In the genomic region with DNA sequence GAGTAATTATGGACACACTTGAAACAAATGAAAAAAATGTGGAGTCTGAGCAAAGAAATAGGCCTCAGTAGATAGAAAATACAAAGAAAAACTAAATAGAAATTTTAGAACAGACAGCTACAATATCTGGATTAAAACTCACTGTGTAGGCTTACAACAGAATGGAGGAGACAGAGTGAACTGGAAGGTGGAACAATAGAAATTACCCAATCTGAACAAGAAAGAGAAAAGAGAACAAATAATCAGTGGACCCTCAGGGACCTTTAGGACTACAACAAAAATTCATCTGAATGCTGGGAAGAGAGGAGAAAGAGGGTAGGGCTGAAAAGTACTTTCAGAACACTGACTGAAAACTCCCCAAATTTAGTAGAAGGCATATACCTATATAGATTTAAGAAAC, we compare ENCODE assay signal across 27 cellular contexts.
"Had no signal": no experiment of that assay in that cellular context is flagged by ENCODE, and none has a peak within 500 bp of the region (broad histone marks: within the 10 kb centered on the region; RNA-seq: fewer than 3 reads in every experiment).

No MANE protein-coding gene starts in this region.

- H3K4me1 ChIP-seq: ascending aorta, body of pancreas had no signal

- H3K4me3 ChIP-seq: ascending aorta, body of pancreas, K562, SK-N-MC had no signal

- H3K4me3 Mint-ChIP-seq: activated CD4-positive, alpha-beta T cell treated with anti-CD3 and anti-CD28 coated beads, Interleukin-2, amount 10 ng/mL, durations not matched to agents 24 days and 14 days; activated CD8-positive, alpha-beta memory T cell treated with anti-CD3 and anti-CD28 coated beads, Interleukin-2, amount 10 ng/mL, durations not matched to agents 7 days and 5 days; activated naive CD8-positive, alpha-beta T cell treated with anti-CD3 and anti-CD28 coated beads, Interleukin-2, amount 50 U/mL, for 24 hours; activated T-cell treated with anti-CD3 and anti-CD28 coated beads, Interleukin-2, amount 50 U/mL, for 24 hours; activated T-helper 1 cell treated with anti-CD3 and anti-CD28 coated beads, Interleukin-12 subunit alpha, Interleukin-12 subunit beta, Interleukin-2, Interleukin-4 antibody, amounts not matched to agents 30 ng/mL and 10 ng/mL and 1 ng/mL, durations not matched to agents 14 hours and 24 hours and 36 hours; T-cell had no signal

- H3K27me3 ChIP-seq: ascending aorta, body of pancreas had no signal

- FAIRE-seq: K562 had no signal

- H3K27ac Mint-ChIP-seq: activated CD4-positive, alpha-beta T cell treated with anti-CD3 and anti-CD28 coated beads, Interleukin-2, amount 10 ng/mL, durations not matched to agents 24 days and 14 days; activated CD8-positive, alpha-beta memory T cell treated with anti-CD3 and anti-CD28 coated beads, Interleukin-2, amount 10 ng/mL, durations not matched to agents 7 days and 5 days; activated naive CD4-positive, alpha-beta T cell treated with anti-CD3 and anti-CD28 coated beads, Interleukin-2, amount 50 U/mL, for 72 hours; activated naive CD8-positive, alpha-beta T cell treated with anti-CD3 and anti-CD28 coated beads, Interleukin-2, amount 50 U/mL, for 24 hours; activated T-cell treated with anti-CD3 and anti-CD28 coated beads, Interleukin-2, amount 50 U/mL, for 24 hours; activated T-helper 1 cell treated with anti-CD3 and anti-CD28 coated beads, Interleukin-12 subunit alpha, Interleukin-12 subunit beta, Interleukin-2, Interleukin-4 antibody, amounts not matched to agents 30 ng/mL and 10 ng/mL and 1 ng/mL, durations not matched to agents 14 hours and 24 hours and 36 hours; T-cell had no signal

- DNase-seq: activated CD4-positive, alpha-beta T cell treated with anti-CD3 and anti-CD28 coated beads, Interleukin-2, amount 10 ng/mL, durations not matched to agents 24 days and 14 days; activated CD4-positive, alpha-beta T cell treated with anti-CD3 and anti-CD28 coated beads, Interleukin-2, amount 50 U/mL, for 48 hours; activated CD4-positive, CD25-positive, alpha-beta regulatory T cell treated with anti-CD3 and anti-CD28 coated beads, Interleukin-2, amount 50 U/mL, for 72 hours; activated CD8-positive, alpha-beta memory T cell treated with anti-CD3 and anti-CD28 coated beads, Interleukin-2, amount 10 ng/mL, durations not matched to agents 7 days and 5 days; activated effector memory CD4-positive, alpha-beta T cell treated with anti-CD3 and anti-CD28 coated beads, Interleukin-2, amount 50 U/mL, for 16 hours; activated naive CD4-positive, alpha-beta T cell treated with Interleukin-2 at 50 U/mL for 16 hours; activated naive CD8-positive, alpha-beta T cell treated with anti-CD3 and anti-CD28 coated beads, Interleukin-2, amount 50 U/mL, for 24 hours; activated T-cell treated with anti-CD3 and anti-CD28 coated beads, Interleukin-2, amount 50 U/mL, for 24 hours; amniotic stem cell; body of pancreas; Kasumi-1; NCI-H146; NCI-H187 treated with DMSO at 0.1 percent for 48 hours; NCI-H2081 treated with DMSO at 0.1 percent for 48 hours; NCI-H226; NCI-H526 treated with DMSO at 0.1 percent for 48 hours; NCI-H82; OCI-M1; RPMI8226; T-cell had no signal

- H3K9me3 Mint-ChIP-seq: activated CD4-positive, alpha-beta T cell treated with anti-CD3 and anti-CD28 coated beads, Interleukin-2, amount 10 ng/mL, durations not matched to agents 24 days and 14 days; activated T-helper 1 cell treated with anti-CD3 and anti-CD28 coated beads, Interleukin-12 subunit alpha, Interleukin-12 subunit beta, Interleukin-2, Interleukin-4 antibody, amounts not matched to agents 30 ng/mL and 10 ng/mL and 1 ng/mL, durations not matched to agents 14 hours and 24 hours and 36 hours had no signal

- H3K27me3 Mint-ChIP-seq: activated CD4-positive, alpha-beta T cell treated with anti-CD3 and anti-CD28 coated beads, Interleukin-2, amount 10 ng/mL, durations not matched to agents 24 days and 14 days; activated CD8-positive, alpha-beta memory T cell treated with anti-CD3 and anti-CD28 coated beads, Interleukin-2, amount 10 ng/mL, durations not matched to agents 7 days and 5 days; activated naive CD8-positive, alpha-beta T cell treated with anti-CD3 and anti-CD28 coated beads, Interleukin-2, amount 50 U/mL, for 24 hours; activated T-cell treated with anti-CD3 and anti-CD28 coated beads, Interleukin-2, amount 50 U/mL, for 24 hours; T-cell had no signal

- H3K9me3 ChIP-seq: ascending aorta, body of pancreas had no signal

- H3K36me3 ChIP-seq: ascending aorta had no signal

- H3K27ac ChIP-seq: ascending aorta, body of pancreas, SK-N-MC had no signal

- ATAC-seq: activated CD8-positive, alpha-beta memory T cell treated with anti-CD3 and anti-CD28 coated beads, Interleukin-2, amount 10 ng/mL, durations not matched to agents 7 days and 5 days; activated naive CD4-positive, alpha-beta T cell treated with anti-CD3 and anti-CD28 coated beads, Interleukin-2, amount 50 U/mL, for 72 hours; activated naive CD8-positive, alpha-beta T cell treated with anti-CD3 and anti-CD28 coated beads, Interleukin-2, amount 50 U/mL, for 24 hours; body of pancreas; K562; Panc1; Right ventricle myocardium inferior; T-cell had no signal
